16 cellular contexts compared by ENCODE assay signal in genomic region chr2:172225786-172226185, GRCh38.
"Had no signal": no experiment of that assay in that cellular context is flagged by ENCODE, and none has a peak within 500 bp of the region (broad histone marks: within the 10 kb centered on the region; RNA-seq: fewer than 3 reads in every experiment).

No MANE protein-coding gene starts in this region.

- H3K27me3 ChIP-seq: adrenal gland, suprapubic skin had no signal

- FAIRE-seq: TTC549 had no signal

- H3K36me3 ChIP-seq: adrenal gland, heart right ventricle, left ventricle myocardium inferior, suprapubic skin, tibial artery had no signal

- H3K4me1 ChIP-seq: adrenal gland, left ventricle myocardium inferior, psoas muscle had no signal

- ATAC-seq: esophagus mucosa; psoas muscle; stimulated activated naive B cell treated with anti-CD40 and anti-IgM and Interleukin-4, amounts not matched to agents 10 μg/mL and 1 μg/mL and 100 μg/mL, for 72 hours had no signal

- H3K9me3 ChIP-seq: adrenal gland, heart right ventricle, left ventricle myocardium inferior, psoas muscle, suprapubic skin, tibial artery had no signal

- H3K27ac ChIP-seq: adrenal gland, heart right ventricle, left ventricle myocardium inferior, parathyroid adenoma, psoas muscle, suprapubic skin, tibial artery, VCaP had no signal

- H3K4me3 ChIP-seq: adrenal gland, heart right ventricle, left ventricle myocardium inferior, psoas muscle, suprapubic skin, tibial artery had no signal

- DNase-seq: activated CD8-positive, alpha-beta memory T cell treated with anti-CD3 and anti-CD28 coated beads, Interleukin-2, amount 50 U/mL, for 4 hours; activated T-cell treated with anti-CD3 and anti-CD28 coated beads, Interleukin-2, amount 50 U/mL, for 1 hour; adrenal gland; aorta; endodermal cell; foreskin fibroblast; heart right ventricle; left ventricle myocardium inferior; psoas muscle; stimulated activated naive B cell treated with anti-CD40 and anti-IgM and Interleukin-4, amounts not matched to agents 10 μg/mL and 1 μg/mL and 100 μg/mL, for 72 hours; tibial artery had no signal
